In the genomic region with DNA sequence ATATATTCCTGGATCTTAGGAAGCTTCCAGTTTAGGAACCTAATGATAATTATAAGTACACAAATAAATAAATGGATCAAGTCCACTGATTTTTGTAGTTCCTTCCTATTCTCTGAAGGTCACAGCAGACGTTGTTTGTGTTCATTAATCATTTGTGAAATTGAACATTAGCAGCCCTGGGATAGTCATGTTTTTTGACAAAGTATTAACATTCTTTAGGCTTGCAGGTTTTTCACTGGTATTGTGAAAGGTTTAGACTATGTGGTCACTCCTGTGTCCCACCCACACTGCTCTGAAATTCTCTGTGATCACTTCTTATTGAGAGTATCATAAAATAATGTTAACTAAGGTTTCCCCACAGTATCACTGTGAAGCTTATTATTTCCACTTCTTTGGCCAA, we compare ENCODE assay signal across 36 cellular contexts. TPM values are rescaled to one million over a fixed set of nuclear protein-coding genes. Genes with fewer than 3 reads are reported as not detected.
"Had no signal": no experiment of that assay in that cellular context is flagged by ENCODE, and none has a peak within 500 bp of the region (broad histone marks: within the 10 kb centered on the region; RNA-seq: fewer than 3 reads in every experiment).

No MANE protein-coding gene starts in this region.

- ATAC-seq: activated naive CD8-positive, alpha-beta T cell treated with anti-CD3 and anti-CD28 coated beads, Interleukin-2, amount 50 U/mL, for 24 hours; activated T-cell treated with anti-CD3 and anti-CD28 coated beads, Interleukin-2, amount 50 U/mL, for 4 hours; PC-3; Right ventricle myocardium inferior had no signal

- H3K4me1 Mint-ChIP-seq: activated B cell treated with CpG ODN at 0.5 μM for 24 hours; activated naive CD4-positive, alpha-beta T cell treated with anti-CD3 and anti-CD28 coated beads, Interleukin-2, amount 10 ng/mL, durations not matched to agents 7 days and 5 days; activated naive CD8-positive, alpha-beta T cell treated with anti-CD3 and anti-CD28 coated beads, Interleukin-2, amount 50 U/mL, for 24 hours had no signal

- H3K36me3 Mint-ChIP-seq: activated CD4-positive, alpha-beta memory T cell treated with anti-CD3 and anti-CD28 coated beads for 36 hours; activated naive CD4-positive, alpha-beta T cell treated with anti-CD3 and anti-CD28 coated beads, Interleukin-2, amount 10 ng/mL, durations not matched to agents 7 days and 5 days; activated naive CD8-positive, alpha-beta T cell had no signal

- DNase-seq: activated B cell treated with CpG ODN at 0.5 μM for 24 hours; activated CD4-positive, alpha-beta memory T cell treated with anti-CD3 and anti-CD28 coated beads for 36 hours; activated CD4-positive, alpha-beta T cell treated with anti-CD3 and anti-CD28 coated beads for 4 hours; activated CD4-positive, alpha-beta T cell treated with anti-CD3 and anti-CD28 coated beads, Interleukin-2, amount 50 U/mL, for 1 hour; activated CD4-positive, CD25-positive, alpha-beta regulatory T cell treated with anti-CD3 and anti-CD28 coated beads, Interleukin-2, amount 50 U/mL, for 72 hours; activated CD8-positive, alpha-beta memory T cell treated with anti-CD3 and anti-CD28 coated beads, Interleukin-2, amount 50 U/mL, for 4 hours; activated effector memory CD4-positive, alpha-beta T cell treated with Interleukin-2 at 50 U/mL for 16 hours; activated naive CD4-positive, alpha-beta T cell treated with anti-CD3 and anti-CD28 coated beads, Interleukin-2, amount 10 ng/mL, durations not matched to agents 7 days and 5 days; activated naive CD8-positive, alpha-beta T cell treated with anti-CD3 and anti-CD28 coated beads, Interleukin-2, amount 50 U/mL, for 24 hours; activated T-cell treated with anti-CD3 and anti-CD28 coated beads for 4 hours; activated T-cell treated with anti-CD3 and anti-CD28 coated beads, Interleukin-2, amount 50 U/mL, for 4 hours; amniotic stem cell; aorta; brain microvascular endothelial cell; MM.1S; MV-4-11; NCI-H1092; NCI-H1436 treated with DMSO at 0.1 percent for 48 hours; NCI-H1694 treated with DMSO at 0.1 percent for 48 hours; NCI-H2029; NCI-H2107; NCI-H2171; NCI-H510A; NCI-H526; NCI-H748 treated with DMSO at 0.1 percent for 48 hours; NK-92 treated with Interleukin-12 subunit alpha and Interleukin-12 subunit beta, amount 100 ng/mL, for 24 hours; PC-3; SW 1271; T-helper 1 cell; T-helper 2 cell; T-helper 9 cell had no signal

- H3K4me2 ChIP-seq: KMS-11 had no signal

- H3K27ac Mint-ChIP-seq: activated B cell treated with CpG ODN at 0.5 μM for 24 hours; activated CD4-positive, alpha-beta memory T cell treated with anti-CD3 and anti-CD28 coated beads for 36 hours; activated naive CD4-positive, alpha-beta T cell treated with anti-CD3 and anti-CD28 coated beads, Interleukin-2, amount 10 ng/mL, durations not matched to agents 7 days and 5 days; activated naive CD8-positive, alpha-beta T cell; activated naive CD8-positive, alpha-beta T cell treated with anti-CD3 and anti-CD28 coated beads, Interleukin-2, amount 50 U/mL, for 24 hours had no signal

- H3K4me3 Mint-ChIP-seq: activated B cell treated with CpG ODN at 0.5 μM for 24 hours; activated CD4-positive, alpha-beta memory T cell treated with anti-CD3 and anti-CD28 coated beads for 36 hours; activated naive CD4-positive, alpha-beta T cell treated with anti-CD3 and anti-CD28 coated beads, Interleukin-2, amount 10 ng/mL, durations not matched to agents 7 days and 5 days; activated naive CD8-positive, alpha-beta T cell; activated naive CD8-positive, alpha-beta T cell treated with anti-CD3 and anti-CD28 coated beads, Interleukin-2, amount 50 U/mL, for 24 hours; activated T-cell treated with anti-CD3 and anti-CD28 coated beads, Interleukin-2, amount 50 U/mL, for 4 hours had no signal

- H3K27ac ChIP-seq: brain microvascular endothelial cell, KMS-11, VCaP had no signal

- H3K36me3 ChIP-seq: brain microvascular endothelial cell had no signal

RNA-seq across cellular contexts. Expression of gene FAM83B, which starts 3.5 kb away (rescaled TPM):
- total RNA-seq: activated B cell treated with CpG ODN at 0.5 μM for 24 hours; activated CD4-positive, alpha-beta memory T cell treated with anti-CD3 and anti-CD28 coated beads for 36 hours; aorta; LHCN-M2 had no signal
